ENCODE assay signal across 28 cellular contexts in genomic region chr20:2698186-2698817, GRCh38. TPM values are rescaled to one million over a fixed set of nuclear protein-coding genes. Genes with fewer than 3 reads are reported as not detected.
DNase-seq lines count a peak whose midpoint lies in the region; ATAC-seq, FAIRE-seq and TF ChIP-seq lines count a peak whose summit lies in the region.
"Had no signal": no experiment of that assay in that cellular context is flagged by ENCODE, and none has a peak within 500 bp of the region (broad histone marks: within the 10 kb centered on the region; RNA-seq: fewer than 3 reads in every experiment).

No MANE protein-coding gene starts in this region.

- H3K4me1 ChIP-seq in SK-N-SH (ENCODE audit: control insufficient read depth in 1 of 2, insufficient read depth in 2 of 2, low read depth in 1 of 2, low read length in 1 of 2) (peaks cover 0 to 40% of the 10 kb centered on the region in 2 experiments; a peak in 1 of 4 replicates), stomach (peaks cover 8 to 16% (median 10%) of the 10 kb centered on the region in 4 donors)

- H3K27me3 ChIP-seq in SK-N-SH (ENCODE audit: insufficient read depth) (no peaks in the 10 kb centered on the region), stomach (peaks cover 0 to 47% (median 10%) of the 10 kb centered on the region in 3 donors)

- H3K27ac Mint-ChIP-seq in brain = peak overlapping the region in 4 of 5 experiments; percentile 41 to 80 (median 60)
- H3K27ac Mint-ChIP-seq: activated naive CD8-positive, alpha-beta T cell treated with anti-CD3 and anti-CD28 coated beads, Interleukin-2, amount 10 ng/mL, durations not matched to agents 7 days and 5 days; effector memory CD8-positive, alpha-beta T cell; HFFc6; naive B cell; stimulated activated memory B cell treated with anti-CD40 and anti-IgM and Interleukin-4, amounts not matched to agents 10 μg/mL and 1 μg/mL and 100 μg/mL, for 72 hours; T-helper 17 cell had no signal

- DNase-seq in SK-N-SH (peak; percentile 30), mesenteric fat pad (ENCODE audit: low spot score) (peak; percentile 80), stomach (peak; percentile 24), NCI-H1105 treated with DMSO at 0.1 percent for 48 hours (lab: John Stamatoyannopoulos, UW) (no peak), RCC 7860 (ENCODE audit: low spot score) (no peak)
- DNase-seq: activated effector memory CD4-positive, alpha-beta T cell treated with Interleukin-2 at 50 U/mL for 16 hours; activated naive CD8-positive, alpha-beta T cell treated with anti-CD3 and anti-CD28 coated beads, Interleukin-2, amount 10 ng/mL, durations not matched to agents 7 days and 5 days; cortex of kidney; DMS79; effector memory CD8-positive, alpha-beta T cell; HFFc6; KBM-7; left lung; mesendoderm; naive B cell; NCI-H2029; NCI-H524; NK-92 treated with Interleukin-12 subunit alpha and Interleukin-12 subunit beta, amount 100 ng/mL, for 24 hours; T-helper 17 cell; upper lobe of right lung had no signal

- H3K36me3 Mint-ChIP-seq in brain = no peaks in the 10 kb centered on the region
- H3K36me3 Mint-ChIP-seq: activated naive CD8-positive, alpha-beta T cell treated with anti-CD3 and anti-CD28 coated beads, Interleukin-2, amount 10 ng/mL, durations not matched to agents 7 days and 5 days; naive B cell; stimulated activated memory B cell treated with anti-CD40 and anti-IgM and Interleukin-4, amounts not matched to agents 10 μg/mL and 1 μg/mL and 100 μg/mL, for 72 hours had no signal

- H3K9me2 ChIP-seq in SK-N-SH = no peaks in the 10 kb centered on the region

- H3K9me3 ChIP-seq in SK-N-SH (no peaks in the 10 kb centered on the region), stomach (no peaks in the 10 kb centered on the region)
- H3K9me3 ChIP-seq: left lung, upper lobe of right lung had no signal

- intact Hi-C loops in stomach (cut with DNase I; ENCODE audit: low total_unique reads) = no loop called here

- H3K4me3 ChIP-seq in SK-N-SH (ENCODE audit: low read depth in 2 of 2, low read length in 1 of 2) (no peak overlapping the region), stomach (no peak overlapping the region)
- H3K4me3 ChIP-seq: left lung, upper lobe of right lung had no signal

- no peak overlapping the region for H3K4me2 ChIP-seq in SK-N-SH

- H4K20me1 ChIP-seq in SK-N-SH (ENCODE audit: insufficient read depth) = peaks cover 7% of the 10 kb centered on the region; the same call in 1 of the 2 replicates

- 72% methylated on average over 4 of the region's 4 CpGs for WGBS in SK-N-SH (ENCODE audit: low lambda C conversion rate)
- WGBS in stomach, 5 donors = 64 to 94% (median 82%) methylated on average over 4 of the region's 4 CpGs

- H3K27ac ChIP-seq in SK-N-SH (ENCODE audit: low read depth in 2 of 2, low read length in 1 of 2) = peak overlapping the region in 1 of 2 experiments; percentile 18; a peak in 1 of 4 replicates
- no peak overlapping the region for H3K27ac ChIP-seq in stomach
- H3K27ac ChIP-seq: 22Rv1, left lung, upper lobe of right lung had no signal

- TF ChIP-seq POLR2A in stomach (IDR thresholded peaks at IDR 0.05) = no peak

- TF ChIP-seq RAD21 in SK-N-SH (IDR thresholded peaks at IDR 0.05; ENCODE audit: low read length) = no peak

- ATAC-seq in SK-N-SH treated with all-trans-retinoic acid at 6 μM for 48 hours (no peak), HG03565 (IDR thresholded peaks at IDR 0.05; ENCODE audit: unreplicated experiment) (no peak)
- ATAC-seq: effector memory CD8-positive, alpha-beta T cell; left lung; stimulated activated memory B cell treated with anti-CD40 and anti-IgM and Interleukin-4, amounts not matched to agents 10 μg/mL and 1 μg/mL and 100 μg/mL, for 72 hours; T-helper 17 cell; upper lobe of right lung had no signal

- no peaks in the 10 kb centered on the region; the same call in 1 of the 2 replicates for H3K79me2 ChIP-seq in SK-N-SH (ENCODE audit: insufficient read depth)

- FAIRE-seq in RCC 7860 (lab: Jason Lieb, UNC) = no peak
- FAIRE-seq: G401.6, TTC549 had no signal

- no peak overlapping the region for H2AFZ ChIP-seq in SK-N-SH (ENCODE audit: low read depth)

- no peak overlapping the region for H3K9ac ChIP-seq in SK-N-SH

- CTCF ChIA-PET in SK-N-SH (lab: Yijun Ruan, JAX) = interaction anchor here (1.1 to 1.4 kb wide), 2 partner anchors 9 to 154 kb away, joined by 3 to 6 read pairs; no protein-coding TSS in a partner anchor

- TF ChIP-seq CTCF in SK-N-SH (IDR thresholded peaks at IDR 0.05) (no peak), brain (conservative IDR thresholded peaks at IDR 0.05) (no peak), stomach (IDR thresholded peaks at IDR 0.05) (no peak)

- H3K4me1 Mint-ChIP-seq in brain = peaks cover 65% of the 10 kb centered on the region
- H3K4me1 Mint-ChIP-seq: activated naive CD8-positive, alpha-beta T cell treated with anti-CD3 and anti-CD28 coated beads, Interleukin-2, amount 10 ng/mL, durations not matched to agents 7 days and 5 days; naive B cell; stimulated activated memory B cell treated with anti-CD40 and anti-IgM and Interleukin-4, amounts not matched to agents 10 μg/mL and 1 μg/mL and 100 μg/mL, for 72 hours; T-helper 17 cell had no signal

- no peak overlapping the region for H3K4me3 Mint-ChIP-seq in brain
- H3K4me3 Mint-ChIP-seq: activated naive CD8-positive, alpha-beta T cell treated with anti-CD3 and anti-CD28 coated beads, Interleukin-2, amount 10 ng/mL, durations not matched to agents 7 days and 5 days; effector memory CD8-positive, alpha-beta T cell; HFFc6; stimulated activated memory B cell treated with anti-CD40 and anti-IgM and Interleukin-4, amounts not matched to agents 10 μg/mL and 1 μg/mL and 100 μg/mL, for 72 hours; T-helper 17 cell had no signal

- H3K27me3 Mint-ChIP-seq in brain = peaks cover 25% of the 10 kb centered on the region

- POLR2A ChIA-PET in SK-N-SH (lab: Yijun Ruan, JAX) = interaction anchor here (0.6 kb wide), 1 partner anchor 317 kb away, joined by 3 read pairs; no protein-coding TSS in a partner anchor

- H3K36me3 ChIP-seq in SK-N-SH (replicated peaks in 1 of 2; ENCODE audit: control insufficient read depth in 1 of 2, insufficient read depth in 2 of 2, low read length in 1 of 2) = no peaks in the 10 kb centered on the region
- no peaks in the 10 kb centered on the region for H3K36me3 ChIP-seq in stomach
- H3K36me3 ChIP-seq: left lung, upper lobe of right lung had no signal

- no peaks in the 10 kb centered on the region for H3F3A ChIP-seq in SK-N-SH (replicated peaks; ENCODE audit: insufficient read depth)

- no peak for TF ChIP-seq EP300 in SK-N-SH (IDR thresholded peaks at IDR 0.05; ENCODE audit: borderline replicate concordance in 1 of 2, low read depth in 1 of 2, low read length in 1 of 2)
- TF ChIP-seq EP300 in stomach (IDR thresholded peaks at IDR 0.05) = no peak

- H3K9me3 Mint-ChIP-seq in brain = no peaks in the 10 kb centered on the region
- H3K9me3 Mint-ChIP-seq: activated naive CD8-positive, alpha-beta T cell treated with anti-CD3 and anti-CD28 coated beads, Interleukin-2, amount 10 ng/mL, durations not matched to agents 7 days and 5 days; effector memory CD8-positive, alpha-beta T cell; HFFc6; naive B cell; stimulated activated memory B cell treated with anti-CD40 and anti-IgM and Interleukin-4, amounts not matched to agents 10 μg/mL and 1 μg/mL and 100 μg/mL, for 72 hours had no signal

TF ChIP-seq in SK-N-SH, 30 proteins besides CTCF, POLR2A, EP300 and RAD21 (continues in another document):
- TF ChIP-seq EZH2phosphoT487 (IDR thresholded peaks at IDR 0.05; ENCODE audit: borderline replicate concordance, low read depth) (no peak), RFX5 (IDR thresholded peaks at IDR 0.05; ENCODE audit: low read length) (no peak), MEF2A (IDR thresholded peaks at IDR 0.05; ENCODE audit: borderline replicate concordance, low read depth) (no peak), NRF1 (IDR thresholded peaks at IDR 0.05; ENCODE audit: low read depth, low read length) (no peak)

TF ChIP-seq in SK-N-SH treated with all-trans-retinoic acid at 6 μM for 48 hours, 23 proteins besides CTCF, POLR2A, EP300 and RAD21 (continues in another document):
- TF ChIP-seq ZC3H10 (CRISPR knock-in tag; IDR thresholded peaks at IDR 0.05) (no peak), POU6F1 (CRISPR knock-in tag; IDR thresholded peaks at IDR 0.05; ENCODE audit: borderline replicate concordance, low read depth) (no peak), ESRRG (CRISPR knock-in tag; IDR thresholded peaks at IDR 0.05) (no peak), PPARA (CRISPR knock-in tag; IDR thresholded peaks at IDR 0.05; ENCODE audit: borderline replicate concordance) (no peak), ISL1 (CRISPR knock-in tag; IDR thresholded peaks at IDR 0.05) (no peak)

RNA-seq across cellular contexts. Expression of gene EBF4, which starts 5.7 kb away (rescaled TPM):
- polyA plus RNA-seq in SK-N-SH (2012; rRNA removed) (15.9 and 20.6 TPM in 2 replicates), brain (ENCODE audit: insufficient read depth, low read depth, low replicate concordance) (20.4 TPM), stomach (10 to 100 TPM; 10.2 to 16.8 (median 15.0) TPM)
- polyA plus RNA-seq in SK-N-SH (2012; cell fraction: cytosol; rRNA removed) = 8.4 and 13.2 TPM in 2 replicates
- polyA plus RNA-seq in SK-N-SH (2012; cell fraction: nucleus; rRNA removed) = 103 and 177 TPM in 2 replicates
- total RNA-seq in mesenteric fat pad (6.0 TPM), stomach (10 to 100 TPM in 2 of 5 donors, 1 to 10 TPM in 3; 7.0 to 69.2 (median 8.5) TPM)
- total RNA-seq: MCF 10A had no signal

RNA-seq across cellular contexts. Expression of gene IDH3B, which starts 34.3 kb away (rescaled TPM):
- polyA plus RNA-seq in SK-N-SH (2012; rRNA removed) = 233 and 268 TPM in 2 replicates
- polyA plus RNA-seq in SK-N-SH (2012; cell fraction: cytosol; rRNA removed) = 158 and 196 TPM in 2 replicates
- 526 and 663 TPM in 2 replicates for polyA plus RNA-seq in SK-N-SH (2012; cell fraction: nucleus; rRNA removed)
- 82.1 TPM for polyA plus RNA-seq in brain (ENCODE audit: insufficient read depth, low read depth, low replicate concordance)
- total RNA-seq in mesenteric fat pad = 66.7 TPM
- 100 to 1,000 TPM in 2 of 5 donors, 10 to 100 TPM in 2, 1 to 10 TPM in 1; 1.8 to 134 (median 79.9) TPM for total RNA-seq in stomach
- 10 to 100 TPM; 65.2 to 84.6 (median 82.2) TPM for polyA plus RNA-seq in stomach

RNA-seq across cellular contexts. Expression of gene NOP56, which starts 45.9 kb away (rescaled TPM):
- polyA plus RNA-seq in SK-N-SH (2012; rRNA removed) = 158 and 218 TPM in 2 replicates
- 111 and 114 TPM in 2 replicates for polyA plus RNA-seq in SK-N-SH (2012; cell fraction: cytosol; rRNA removed)
- polyA plus RNA-seq in SK-N-SH (2012; cell fraction: nucleus; rRNA removed) = 520 and 629 TPM in 2 replicates
- polyA plus RNA-seq in brain (ENCODE audit: insufficient read depth, low read depth, low replicate concordance) = 95.9 TPM
- total RNA-seq in mesenteric fat pad = 165 TPM
- total RNA-seq in stomach = 100 to 1,000 TPM in 3 of 5 donors, 10 to 100 TPM in 2; 42.4 to 153 (median 103) TPM
- polyA plus RNA-seq in stomach = 100 to 1,000 TPM in 1 of 3 donors, 10 to 100 TPM in 2; 84.1 to 157 (median 87.8) TPM

Comparison
In these comparisons a context has a peak if more than half of its experiments do, and no peak if none do; other contexts are left out.
1. DNase-seq: peak in SK-N-SH (single experiment), mesenteric fat pad (single experiment) and stomach (single experiment); none in NCI-H1105 treated with DMSO at 0.1 percent for 48 hours (single experiment) and RCC 7860 (single experiment).